21 cellular contexts compared by ENCODE assay signal in the genomic region with DNA sequence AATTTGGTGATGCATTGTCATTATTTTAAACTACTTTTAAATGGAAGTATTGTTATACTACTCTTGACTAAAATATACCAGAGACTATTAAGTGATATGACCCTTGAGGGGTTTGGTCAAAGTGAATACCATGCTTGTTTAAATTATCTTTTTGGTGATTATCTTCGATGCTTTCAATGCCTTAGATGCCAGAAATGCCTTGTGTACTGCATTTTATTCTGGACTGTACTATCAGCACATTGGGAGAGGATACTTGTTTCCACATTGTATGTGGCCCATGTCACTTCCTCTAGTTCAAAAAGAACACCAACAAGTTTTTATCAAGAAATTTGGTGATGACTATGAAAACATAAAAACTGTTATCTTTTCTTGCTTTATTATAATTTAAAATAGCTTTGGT. TPM values are rescaled to one million over a fixed set of nuclear protein-coding genes. Genes with fewer than 3 reads are reported as not detected.
DNase-seq lines count a peak whose midpoint lies in the region; ATAC-seq and TF ChIP-seq lines count a peak whose summit lies in the region.
"Had no signal": no experiment of that assay in that cellular context is flagged by ENCODE, and none has a peak within 500 bp of the region (broad histone marks: within the 10 kb centered on the region; RNA-seq: fewer than 3 reads in every experiment).

No MANE protein-coding gene starts in this region.

- DNase-seq in left ventricle myocardium inferior = no peak
- no peak for DNase-seq in Right ventricle myocardium inferior (ENCODE audit: missing footprints)
- DNase-seq in epithelial cell of prostate (ENCODE audit: low read depth, low spot score) = no peak
- DNase-seq in prostate gland (ENCODE audit: low spot score) = no peak
- DNase-seq in nucleus accumbens (lab: John Stamatoyannopoulos, UW) = no peak
- no peak for DNase-seq in WERI-Rb-1
- no peak for DNase-seq in spleen
- no peak for DNase-seq in endothelial cell (ENCODE audit: low spot score)
- DNase-seq: activated CD4-positive, alpha-beta T cell treated with anti-CD3 and anti-CD28 coated beads, Interleukin-2, amount 10 ng/mL, durations not matched to agents 7 days and 5 days; GDM1; naive thymus-derived CD8-positive, alpha-beta T cell; NCI-H2171 treated with DMSO at 0.1 percent for 48 hours; NCI-H526; Right ventricle myocardium superior; stomach; upper lobe of left lung had no signal

- no peaks in the 10 kb centered on the region for H3K36me3 ChIP-seq in left ventricle myocardium inferior
- no peaks in the 10 kb centered on the region for H3K36me3 ChIP-seq in prostate gland
- H3K36me3 ChIP-seq in WERI-Rb-1 = no peaks in the 10 kb centered on the region
- no peaks in the 10 kb centered on the region for H3K36me3 ChIP-seq in spleen
- H3K36me3 ChIP-seq: stomach had no signal

- intact Hi-C loops in left ventricle myocardium inferior (cut with micrococcal nuclease) = loop anchor here (10.0 kb wide), 1 partner anchor 52 kb away; no protein-coding TSS in a partner anchor
- intact Hi-C loops in Right ventricle myocardium inferior (cut with DNase I) = no loop called here
- intact Hi-C loops in prostate gland (cut with DNase I) = no loop called here
- intact Hi-C loops in spleen (cut with DNase I; ENCODE audit: low total_unique reads) = no loop called here

- H3K4me1 Mint-ChIP-seq in endothelial cell (ENCODE audit: unreplicated experiment) = no peaks in the 10 kb centered on the region

- TF ChIP-seq POLR2A in prostate gland (IDR thresholded peaks at IDR 0.05) (no peak), spleen (IDR thresholded peaks at IDR 0.05) (no peak)

- H3K4me1 ChIP-seq in left ventricle myocardium inferior = peaks cover 42% of the 10 kb centered on the region
- H3K4me1 ChIP-seq in prostate gland (replicated peaks) = peaks cover 16% of the 10 kb centered on the region
- H3K4me1 ChIP-seq in spleen = peaks cover 0 to 11% (median 0%) of the 10 kb centered on the region in 6 donors
- H3K4me1 ChIP-seq: parathyroid adenoma had no signal

- no peaks in the 10 kb centered on the region for H3K36me3 Mint-ChIP-seq in endothelial cell (ENCODE audit: low read depth, unreplicated experiment)

- no peak overlapping the region for H3K4me3 ChIP-seq in left ventricle myocardium inferior
- no peak overlapping the region for H3K4me3 ChIP-seq in prostate gland
- no peak overlapping the region for H3K4me3 ChIP-seq in WERI-Rb-1 (ENCODE audit: low read depth, low read length)
- no peak overlapping the region for H3K4me3 ChIP-seq in spleen
- H3K4me3 ChIP-seq: K562, stomach, upper lobe of left lung had no signal

- WGBS in prostate gland = 55% methylated on average over 1 of the region's 1 CpG
- 71 to 95% (median 84%) methylated on average over 1 of the region's 1 CpG for WGBS in spleen, 5 donors

- peak overlapping the region; percentile 75 for H3K27ac ChIP-seq in left ventricle myocardium inferior (replicated peaks)
- H3K27ac ChIP-seq in epithelial cell of prostate = peak overlapping the region; percentile 99
- peak overlapping the region; percentile 48 to 76 for H3K27ac ChIP-seq in prostate gland
- H3K27ac ChIP-seq in WERI-Rb-1 = no peak overlapping the region
- no peak overlapping the region for H3K27ac ChIP-seq in spleen
- H3K27ac ChIP-seq: parathyroid adenoma, upper lobe of left lung had no signal

- no peak for ATAC-seq in Right ventricle myocardium inferior
- ATAC-seq: K562; naive thymus-derived CD8-positive, alpha-beta T cell had no signal

- H3K27me3 ChIP-seq in left ventricle myocardium inferior (ENCODE audit: low read depth) (no peaks in the 10 kb centered on the region), prostate gland (replicated peaks; ENCODE audit: insufficient read depth) (no peaks in the 10 kb centered on the region), WERI-Rb-1 (ENCODE audit: insufficient read depth, low read depth, severe bottlenecking) (no peaks in the 10 kb centered on the region), spleen (replicated peaks in 1 of 7) (no peaks in the 10 kb centered on the region)
- H3K27me3 ChIP-seq: stomach, upper lobe of left lung had no signal

- no peak overlapping the region for H3K4me3 Mint-ChIP-seq in endothelial cell (ENCODE audit: unreplicated experiment)
- H3K4me3 Mint-ChIP-seq: activated CD4-positive, alpha-beta T cell treated with anti-CD3 and anti-CD28 coated beads, Interleukin-2, amount 10 ng/mL, durations not matched to agents 7 days and 5 days; dendritic cell treated with granulocyte-macrophage colony-stimulating factor and Interleukin-4, amounts not matched to agents 40 ng/mL and 50 ng/mL, for 4 days; naive thymus-derived CD8-positive, alpha-beta T cell; T-helper 1 cell treated with Interleukin-12 subunit alpha and Interleukin-12 subunit beta and Interleukin-4 antibody, amounts not matched to agents 30 μg/mL and 1 μg/mL, for 36 hours had no signal

- H3K9me3 ChIP-seq in left ventricle myocardium inferior (replicated peaks) (no peaks in the 10 kb centered on the region), prostate gland (no peaks in the 10 kb centered on the region), WERI-Rb-1 (ENCODE audit: severe bottlenecking) (no peaks in the 10 kb centered on the region), spleen (no peaks in the 10 kb centered on the region)
- H3K9me3 ChIP-seq: stomach, upper lobe of left lung had no signal

- H3K27ac Mint-ChIP-seq in endothelial cell (ENCODE audit: unreplicated experiment) = no peak overlapping the region
- H3K27ac Mint-ChIP-seq: activated CD4-positive, alpha-beta T cell treated with anti-CD3 and anti-CD28 coated beads, Interleukin-2, amount 10 ng/mL, durations not matched to agents 7 days and 5 days; activated T-helper 2 cell treated with anti-CD3 and anti-CD28 coated beads, Interferon-gamma antibody, Interleukin-2, Interleukin-4, amounts not matched to agents 10 μg/mL and 5 μg/mL and 100 μg/mL, durations not matched to agents 14 hours and 24 hours and 36 hours; dendritic cell treated with granulocyte-macrophage colony-stimulating factor and Interleukin-4, amounts not matched to agents 40 ng/mL and 50 ng/mL, for 4 days; T-helper 1 cell treated with Interleukin-12 subunit alpha and Interleukin-12 subunit beta and Interleukin-4 antibody, amounts not matched to agents 30 μg/mL and 1 μg/mL, for 36 hours had no signal

- TF ChIP-seq CTCF in left ventricle myocardium inferior (IDR thresholded peaks at IDR 0.05; ENCODE audit: borderline replicate concordance) = no peak
- no peak for TF ChIP-seq CTCF in prostate gland (IDR thresholded peaks at IDR 0.05)
- no peak for TF ChIP-seq CTCF in WERI-Rb-1 (IDR thresholded peaks at IDR 0.05; ENCODE audit: low read depth, low read length)
- TF ChIP-seq CTCF in spleen (IDR thresholded peaks at IDR 0.05 in 8 of 11, conservative IDR thresholded peaks at IDR 0.05 in 3 of 11) = no peak
- no peak for TF ChIP-seq CTCF in endothelial cell (IDR thresholded peaks at IDR 0.05; ENCODE audit: unreplicated experiment)

- H3K27me3 Mint-ChIP-seq in endothelial cell (ENCODE audit: unreplicated experiment) = no peaks in the 10 kb centered on the region
- H3K27me3 Mint-ChIP-seq: activated CD4-positive, alpha-beta T cell treated with anti-CD3 and anti-CD28 coated beads, Interleukin-2, amount 10 ng/mL, durations not matched to agents 7 days and 5 days; dendritic cell treated with granulocyte-macrophage colony-stimulating factor and Interleukin-4, amounts not matched to agents 40 ng/mL and 50 ng/mL, for 4 days; naive thymus-derived CD8-positive, alpha-beta T cell had no signal

- no peaks in the 10 kb centered on the region for H3K9me3 Mint-ChIP-seq in endothelial cell (ENCODE audit: unreplicated experiment)
- H3K9me3 Mint-ChIP-seq: activated CD4-positive, alpha-beta T cell treated with anti-CD3 and anti-CD28 coated beads, Interleukin-2, amount 10 ng/mL, durations not matched to agents 7 days and 5 days; activated T-helper 2 cell treated with anti-CD3 and anti-CD28 coated beads, Interferon-gamma antibody, Interleukin-2, Interleukin-4, amounts not matched to agents 10 μg/mL and 5 μg/mL and 100 μg/mL, durations not matched to agents 14 hours and 24 hours and 36 hours; dendritic cell treated with granulocyte-macrophage colony-stimulating factor and Interleukin-4, amounts not matched to agents 40 ng/mL and 50 ng/mL, for 4 days; naive thymus-derived CD8-positive, alpha-beta T cell; T-helper 1 cell treated with Interleukin-12 subunit alpha and Interleukin-12 subunit beta and Interleukin-4 antibody, amounts not matched to agents 30 μg/mL and 1 μg/mL, for 36 hours had no signal

RNA-seq across cellular contexts. Expression of a gene that starts 16.3 kb away (rescaled TPM):
- 2.1 TPM for total RNA-seq in left ventricle myocardium inferior
- total RNA-seq in Right ventricle myocardium inferior = 1.1 TPM
- total RNA-seq in prostate gland = 10 to 100 TPM in 1 of 2 donors, 1 to 10 TPM in 1; 8.7 to 13.2 TPM
- total RNA-seq in spleen = 10 to 100 TPM in 5 of 7 donors, 1 to 10 TPM in 2; 7.1 to 24.3 (median 13.9) TPM
- 10 to 100 TPM in 2 of 3 donors, 1 to 10 TPM in 1; 6.9 to 13.3 (median 10.5) TPM for polyA plus RNA-seq in spleen
- 1.0 TPM for total RNA-seq in endothelial cell (ENCODE audit: unreplicated experiment)

Comparison
In these comparisons a context has a peak if more than half of its experiments do, and no peak if none do; other contexts are left out.
1. H3K27ac ChIP-seq: peak in left ventricle myocardium inferior (single experiment), epithelial cell of prostate (single experiment) and prostate gland (2 of 2); none in WERI-Rb-1 (single experiment) and spleen (0 of 8).